Comparison of ENCODE assay signal across 21 cellular contexts in the genomic region with DNA sequence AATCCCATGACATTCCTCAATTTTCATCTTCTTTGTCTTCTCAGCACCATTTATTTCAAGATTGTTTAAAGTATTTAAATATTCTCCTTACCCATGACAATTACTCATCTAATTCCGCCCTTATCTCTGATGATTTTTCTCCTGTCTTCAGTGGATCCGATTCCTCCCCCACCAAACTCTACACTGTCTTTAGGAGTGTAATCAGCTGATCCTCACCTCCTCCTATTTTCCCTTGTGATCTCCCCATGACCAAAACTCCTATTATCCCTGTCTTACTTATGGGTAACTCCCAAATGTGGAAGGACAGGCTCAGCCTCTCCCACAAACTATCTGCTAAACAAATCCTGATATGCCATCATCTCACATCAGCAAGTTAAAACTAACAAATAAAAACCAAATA.
DNase-seq lines count a peak whose midpoint lies in the region; ATAC-seq and TF ChIP-seq lines count a peak whose summit lies in the region.
"Had no signal": no experiment of that assay in that cellular context is flagged by ENCODE, and none has a peak within 500 bp of the region (broad histone marks: within the 10 kb centered on the region; RNA-seq: fewer than 3 reads in every experiment).

No MANE protein-coding gene starts in this region.

- POLR2A ChIA-PET in IMR-90 (lab: Charles Lee; ENCODE audit: unreplicated experiment), result no interaction called here

- H3K14ac ChIP-seq in IMR-90 (replicated peaks; ENCODE audit: low read depth, low read length), result no peak overlapping the region

- H3K4me1 ChIP-seq in IMR-90 (ENCODE audit: control insufficient read depth, insufficient read depth, low read length) (no peaks in the 10 kb centered on the region), endodermal cell (ENCODE audit: control insufficient read depth, insufficient read depth, low read length) (no peaks in the 10 kb centered on the region)
- H3K4me1 ChIP-seq: BE2C had no signal

- no peak overlapping the region for H2BK15ac ChIP-seq in IMR-90 (ENCODE audit: low read depth, low read length)

- H4K20me1 ChIP-seq in IMR-90 (ENCODE audit: insufficient read depth, low read length), result no peaks in the 10 kb centered on the region
- H4K20me1 ChIP-seq: BLaER1 treated with 17β-estradiol and CSF1 and Interleukin-3, amounts not matched to agents 10 nM and 100 nM had no signal

- no peak overlapping the region for H2AK9ac ChIP-seq in IMR-90 (replicated peaks; ENCODE audit: low read depth, low read length, poor library complexity)

- H3K23ac ChIP-seq in IMR-90 (ENCODE audit: low read depth, low read length), result no peak overlapping the region

- BruUV-seq in IMR-90 (replicated peaks; lab: Mats Ljungman, UMichigan), result no TSS peak

- H3K27ac ChIP-seq in IMR-90 (ENCODE audit: insufficient read depth, low read length) (no peak overlapping the region), endodermal cell (ENCODE audit: low read depth, low read length) (no peak overlapping the region)
- H3K27ac ChIP-seq: 22Rv1; BLaER1 treated with 17β-estradiol and CSF1 and Interleukin-3, amounts not matched to agents 10 nM and 100 nM; GM23248 had no signal

- H2BK5ac ChIP-seq in IMR-90 (ENCODE audit: low read depth, low read length, poor library complexity, severe bottlenecking), result no peak overlapping the region

- H3K27ac Mint-ChIP-seq in endodermal cell (no peak overlapping the region), CD14-positive monocyte (no peak overlapping the region)

- no peaks in the 10 kb centered on the region for H3K36me3 Mint-ChIP-seq in endodermal cell (ENCODE audit: low read depth)
- H3K36me3 Mint-ChIP-seq in CD14-positive monocyte, result no peaks in the 10 kb centered on the region

- CTCF ChIA-PET in IMR-90 (lab: Yijun Ruan, JAX), result no interaction called here

- H3K18ac ChIP-seq in IMR-90 (ENCODE audit: low read depth, low read length), result 0 out of 2 replicates have a peak overlapping the region, but pooled peaks have one; percentile 21

- H3K9ac ChIP-seq in IMR-90 (ENCODE audit: low read depth, low read length), result no peak overlapping the region
- no peak overlapping the region for H3K9ac ChIP-seq in endodermal cell (ENCODE audit: extremely low read depth, low read length, poor library complexity, severe bottlenecking)
- H3K9ac ChIP-seq: BLaER1 treated with 17β-estradiol and CSF1 and Interleukin-3, amounts not matched to agents 10 nM and 100 nM; GM23248 had no signal

- no peak overlapping the region for H3K56ac ChIP-seq in IMR-90 (ENCODE audit: extremely low read depth, insufficient read depth, low read length)

- in situ Hi-C loops in IMR-90 (cut with MboI; ENCODE audit: low sequenced_read_pairs), result no loop called here

- no peaks in the 10 kb centered on the region for H3K27me3 Mint-ChIP-seq in endodermal cell (ENCODE audit: insufficient read depth)
- peaks cover 0 to 2% (median 0%) of the 10 kb centered on the region in 3 donors for H3K27me3 Mint-ChIP-seq in CD14-positive monocyte (ENCODE audit: low read depth in 3 of 3)

- H3K27me3 ChIP-seq in IMR-90 (ENCODE audit: control insufficient read depth, insufficient read depth, low read length), result no peaks in the 10 kb centered on the region
- no peaks in the 10 kb centered on the region for H3K27me3 ChIP-seq in endodermal cell (ENCODE audit: control insufficient read depth, insufficient read depth, low read length, poor library complexity, severe bottlenecking)
- no peaks in the 10 kb centered on the region for H3K27me3 ChIP-seq in MG63
- H3K27me3 ChIP-seq: BE2C; BLaER1 treated with 17β-estradiol and CSF1 and Interleukin-3, amounts not matched to agents 10 nM and 100 nM had no signal

- H3K4ac ChIP-seq in IMR-90 (ENCODE audit: low read depth, low read length), result no peak overlapping the region

- no peaks in the 10 kb centered on the region for H3K36me3 ChIP-seq in IMR-90 (ENCODE audit: control insufficient read depth, insufficient read depth, low read length)
- no peaks in the 10 kb centered on the region for H3K36me3 ChIP-seq in endodermal cell (ENCODE audit: control insufficient read depth, insufficient read depth, low read length)
- no peaks in the 10 kb centered on the region for H3K36me3 ChIP-seq in MG63
- H3K36me3 ChIP-seq: BE2C; BLaER1 treated with 17β-estradiol and CSF1 and Interleukin-3, amounts not matched to agents 10 nM and 100 nM had no signal

- no peak for TF ChIP-seq POLR2A in IMR-90 (IDR thresholded peaks at IDR 0.05; ENCODE audit: low read depth, low read length)

- H3K9me1 ChIP-seq in IMR-90 (ENCODE audit: insufficient read depth, low read length), result no peaks in the 10 kb centered on the region

- no peak overlapping the region for H3K4me2 ChIP-seq in IMR-90 (ENCODE audit: low read depth, low read length)
- H3K4me2 ChIP-seq: BLaER1 treated with 17β-estradiol and CSF1 and Interleukin-3, amounts not matched to agents 10 nM and 100 nM had no signal

- H3K4me1 Mint-ChIP-seq in endodermal cell, result peaks cover 12% of the 10 kb centered on the region
- no peaks in the 10 kb centered on the region for H3K4me1 Mint-ChIP-seq in CD14-positive monocyte
- H3K4me1 Mint-ChIP-seq: CD4-positive, alpha-beta memory T cell had no signal

- H3K9me3 ChIP-seq in IMR-90 (ENCODE audit: control insufficient read depth, insufficient read depth, low read length), result no peaks in the 10 kb centered on the region
- H3K9me3 ChIP-seq in endodermal cell (ENCODE audit: control insufficient read depth, low read length), result peaks cover 4% of the 10 kb centered on the region
- no peaks in the 10 kb centered on the region for H3K9me3 ChIP-seq in MG63
- H3K9me3 ChIP-seq: BE2C had no signal

- H2AFZ ChIP-seq in IMR-90 (replicated peaks; ENCODE audit: low read length, poor library complexity), result no peak overlapping the region
- H2AFZ ChIP-seq: GM23248 had no signal

- no peak overlapping the region for H2BK20ac ChIP-seq in IMR-90 (ENCODE audit: low read depth, low read length)

- DNase-seq in IMR-90 (no peak), amniotic epithelial cell (ENCODE audit: low read depth) (peak; percentile 94), endodermal cell (no peak), omental fat pad (ENCODE audit: low spot score) (no peak), MG63 (no peak), CD14-positive monocyte (ENCODE audit: low spot score) (no peak), T-helper 2 cell (no peak)
- DNase-seq: AML-193; BE2C; Calu3; CD4-positive, alpha-beta memory T cell; COR-L47; DMS53; DMS79 treated with DMSO at 0.1 percent for 48 hours; GF-D8; GM23248; H7; HCEC 1CT had no signal

- no peak for TF ChIP-seq CTCF in IMR-90 (conservative IDR thresholded peaks at IDR 0.05; ENCODE audit: low read depth, low read length)
- TF ChIP-seq CTCF in endodermal cell (conservative IDR thresholded peaks at IDR 0.05), result no peak
- TF ChIP-seq CTCF in omental fat pad (IDR thresholded peaks at IDR 0.05), result no peak
- TF ChIP-seq CTCF in CD14-positive monocyte (IDR thresholded peaks at IDR 0.05), result no peak

- intact Hi-C loops in IMR-90 (cut with micrococcal nuclease), result no loop called here
- intact Hi-C loops in CD14-positive monocyte (cut with micrococcal nuclease), result no loop called here

- H3K9me3 Mint-ChIP-seq in endodermal cell (no peaks in the 10 kb centered on the region), CD14-positive monocyte (peaks cover 0 to 5% (median 2%) of the 10 kb centered on the region in 7 donors)

- ATAC-seq in IMR-90 (ENCODE audit: low read depth), result no peak
- peak; percentile 77 for ATAC-seq in omental fat pad (ENCODE audit: low FRiP score)
- ATAC-seq in GM21529 (IDR thresholded peaks at IDR 0.05; ENCODE audit: unreplicated experiment), result no peak

- H3K79me1 ChIP-seq in IMR-90 (ENCODE audit: low read depth in 1 of 2, low read length in 2 of 2), result no peaks in the 10 kb centered on the region

- no peak overlapping the region for H2BK120ac ChIP-seq in IMR-90 (ENCODE audit: low read depth, low read length)

- dilution Hi-C loops in IMR-90 (cut with HindIII; ENCODE audit: low sequenced_read_pairs, unreplicated experiment), result no loop called here

- no peak overlapping the region for H4K8ac ChIP-seq in IMR-90 (ENCODE audit: low read depth in 2 of 2, low read length in 2 of 2)

- no peak for TF ChIP-seq RAD21 in IMR-90 (IDR thresholded peaks at IDR 0.05; ENCODE audit: low read length)

- H3K4me3 ChIP-seq in IMR-90 (ENCODE audit: insufficient read depth, low read depth, low read length) (no peak overlapping the region), endodermal cell (ENCODE audit: low read length) (peak overlapping the region; percentile 24), MG63 (no peak overlapping the region)
- H3K4me3 ChIP-seq: BLaER1 treated with 17β-estradiol and CSF1 and Interleukin-3, amounts not matched to agents 10 nM and 100 nM; GM23248 had no signal

- no peak overlapping the region for H2AK5ac ChIP-seq in IMR-90 (ENCODE audit: low read depth, low read length)

- H3K4me3 Mint-ChIP-seq in endodermal cell (no peak overlapping the region), CD14-positive monocyte (no peak overlapping the region)
- H3K4me3 Mint-ChIP-seq: CD4-positive, alpha-beta memory T cell had no signal

- no peak overlapping the region for H4K91ac ChIP-seq in IMR-90 (ENCODE audit: insufficient read depth, low read depth, low read length)

- no CpG with 5 or more reads among the region's 2 CpGs for WGBS in IMR-90 (ENCODE audit: extremely low coverage in 2 of 2, insufficient read length in 1 of 2), 2 experiments
- WGBS in endodermal cell (ENCODE audit: insufficient coverage in 1 of 2, insufficient read length in 1 of 2), 2 experiments, result 88% methylated on average over 2 of the region's 2 CpGs; no CpG with 5 or more reads in 1 of the 2 experiments

- H4K5ac ChIP-seq in IMR-90 (ENCODE audit: low read depth, low read length), result no peak overlapping the region

TF ChIP-seq in IMR-90, 13 proteins besides CTCF, POLR2A, EP300 and RAD21:
- TF ChIP-seq CHD1 (IDR thresholded peaks at IDR 0.05; ENCODE audit: low read depth, low read length) (no peak), FOS (IDR thresholded peaks at IDR 0.05; ENCODE audit: low read depth, low read length) (no peak), NFE2L2 (IDR thresholded peaks at IDR 0.05; ENCODE audit: low read depth, low read length) (no peak)
